8 cellular contexts compared by ENCODE assay signal in the genomic region with DNA sequence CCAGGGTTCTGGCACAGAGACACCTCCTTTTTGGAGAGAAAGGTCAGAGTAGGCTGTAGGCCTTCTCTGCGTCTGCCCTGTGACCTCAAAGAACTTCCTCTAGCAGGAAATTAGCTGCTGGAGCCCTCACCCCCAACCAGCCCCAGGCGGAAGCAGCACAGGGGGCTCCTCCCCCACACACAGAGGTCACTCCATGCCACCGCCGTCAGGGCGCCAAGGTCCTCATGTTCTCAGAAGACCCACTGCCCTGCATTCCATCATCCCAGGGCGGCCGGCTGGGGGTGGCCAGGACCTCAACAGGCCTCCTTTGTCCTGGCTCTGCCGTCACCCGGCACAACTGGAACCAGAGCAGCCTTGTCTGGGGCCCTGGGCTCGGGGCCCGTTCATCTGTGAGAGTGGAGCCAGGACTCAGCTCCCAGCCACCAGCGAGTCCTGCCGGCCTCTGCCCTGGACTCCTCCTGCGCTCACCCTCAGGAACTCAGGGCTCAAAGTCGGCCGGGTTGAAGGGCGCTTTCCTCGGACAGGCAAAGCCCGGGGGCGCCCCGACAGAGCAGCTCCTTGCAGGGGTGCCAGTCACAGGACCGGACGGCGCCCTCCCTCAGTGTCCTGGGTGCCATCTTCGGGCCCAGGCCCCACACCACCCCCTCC. TPM values are rescaled to one million over a fixed set of nuclear protein-coding genes. Genes with fewer than 3 reads are reported as not detected.
A peak's percentile ranks its signal among the peaks of the same experiment; 100 is the strongest.
DNase-seq lines count a peak whose midpoint lies in the region; FAIRE-seq and TF ChIP-seq lines count a peak whose summit lies in the region.

No MANE protein-coding gene starts in this region.

- H3K79me2 ChIP-seq in endothelial cell of umbilical vein (ENCODE audit: control insufficient read depth, insufficient read depth, low read length) = no peaks in the 10 kb centered on the region

- POLR2A ChIA-PET in endothelial cell of umbilical vein (lab: Charles Lee) = no interaction called here

- H3K4me2 ChIP-seq in endothelial cell of umbilical vein (ENCODE audit: insufficient read depth, low read length) = peak overlapping the region; percentile 67

- dilution Hi-C loops in endothelial cell of umbilical vein (cut with MboI; ENCODE audit: extremely low pct_ligation_motif_present, low sequenced_read_pairs) = no loop called here

- peak; percentile 65 for FAIRE-seq in endothelial cell of umbilical vein (lab: Jason Lieb, UNC)

- H3K27me3 ChIP-seq in endothelial cell of umbilical vein (ENCODE audit: control insufficient read depth in 2 of 2, insufficient read depth in 2 of 2, low read length in 2 of 2) (no peaks in the 10 kb centered on the region), mucosa of rectum (ENCODE audit: control insufficient read depth in 2 of 2, insufficient read depth in 2 of 2, low read length in 2 of 2) (no peaks in the 10 kb centered on the region), thyroid gland (no peaks in the 10 kb centered on the region)

- peak overlapping the region; percentile 56 for H3K9ac ChIP-seq in endothelial cell of umbilical vein (replicated peaks; ENCODE audit: extremely low read depth, insufficient read depth, low read length)
- H3K9ac ChIP-seq in mucosa of rectum (ENCODE audit: low read depth in 1 of 2, low read length in 2 of 2) = peak overlapping the region; percentile 76 to 85

- H3K27ac ChIP-seq in endothelial cell of umbilical vein (ENCODE audit: insufficient read depth, low read depth, low read length) = peak overlapping the region; percentile 56
- peak overlapping the region; percentile 86 to 90 for H3K27ac ChIP-seq in mucosa of rectum (ENCODE audit: low read depth in 2 of 2, low read length in 2 of 2)
- H3K27ac ChIP-seq in thyroid gland = peak overlapping the region; percentile 39 to 75 (median 63)

- CTCF ChIA-PET in endothelial cell of umbilical vein (lab: Charles Lee) = interaction anchor here (0.7 to 2.9 kb wide), 10 partner anchors 8 to 294 kb away, joined by 3 to 14 read pairs (median 5); no protein-coding TSS in a partner anchor

- H3K36me3 ChIP-seq in endothelial cell of umbilical vein (ENCODE audit: control insufficient read depth in 2 of 2, extremely low read depth in 1 of 2, insufficient read depth in 2 of 2, low read length in 2 of 2) = peaks cover 0 to 7% of the 10 kb centered on the region in 2 experiments
- peaks cover 16 to 17% of the 10 kb centered on the region in 2 donors for H3K36me3 ChIP-seq in mucosa of rectum (ENCODE audit: control insufficient read depth in 2 of 2, insufficient read depth in 2 of 2, low read length in 2 of 2)
- H3K36me3 ChIP-seq in thyroid gland = no peaks in the 10 kb centered on the region

- H2AFZ ChIP-seq in endothelial cell of umbilical vein (ENCODE audit: low read depth, low read length) = peak overlapping the region; percentile 78

- TF ChIP-seq CTCF in endothelial cell of umbilical vein (IDR thresholded peaks at IDR 0.05; ENCODE audit: extremely low read depth in 1 of 2, insufficient read depth in 1 of 2, low read depth in 1 of 2, low read length in 2 of 2) = no peak
- TF ChIP-seq CTCF in thyroid gland (IDR thresholded peaks at IDR 0.05) = no peak

- BruUV-seq in endothelial cell of umbilical vein (replicated peaks; lab: Mats Ljungman, UMichigan) = no TSS peak

- TF ChIP-seq POLR2A in endothelial cell of umbilical vein (IDR thresholded peaks at IDR 0.05; ENCODE audit: low read depth, low read length) (no peak), thyroid gland (IDR thresholded peaks at IDR 0.05) (no peak)

- DNase-seq in Ammon's horn (ENCODE audit: low spot score) = peak; percentile 92
- DNase-seq in activated CD4-positive, alpha-beta T cell treated with anti-CD3 and anti-CD28 coated beads, Interleukin-2, amount 50 U/mL, for 48 hours = peak; percentile 72 to 79
- no peak for DNase-seq in endothelial cell of umbilical vein (ENCODE audit: low read depth, low spot score)
- DNase-seq in thyroid gland = no peak
- no peak for DNase-seq in NCI-H1417 (lab: John Stamatoyannopoulos, UW)
- no peak for DNase-seq in iPS-NIHi11 (ENCODE audit: low spot score)

- no peaks in the 10 kb centered on the region for H4K20me1 ChIP-seq in endothelial cell of umbilical vein (replicated peaks; ENCODE audit: control insufficient read depth, extremely low read depth, insufficient read depth, low read length)

- no peak for TF ChIP-seq RAD21 in Ishikawa (IDR thresholded peaks at IDR 0.05; ENCODE audit: low read depth)

- intact Hi-C loops in endothelial cell of umbilical vein (cut with micrococcal nuclease) = loop anchor here (5.0 kb wide), 1 partner anchor 125 kb away; no protein-coding TSS in a partner anchor
- intact Hi-C loops in thyroid gland (cut with DNase I) = loop anchor here (5.0 kb wide), 1 partner anchor 45 kb away; no protein-coding TSS in a partner anchor

- H3K4me1 ChIP-seq in endothelial cell of umbilical vein (ENCODE audit: control insufficient read depth, extremely low read depth, insufficient read depth, low read length) = peaks cover 26% of the 10 kb centered on the region
- peaks cover 47 to 48% of the 10 kb centered on the region in 2 donors for H3K4me1 ChIP-seq in mucosa of rectum (ENCODE audit: control insufficient read depth in 2 of 2, insufficient read depth in 2 of 2, low read length in 2 of 2)
- H3K4me1 ChIP-seq in thyroid gland = peaks cover 26 to 58% of the 10 kb centered on the region in 2 donors

- 25 to 40% methylated on average over 2 to 15 of the region's 25 CpGs for WGBS in thyroid gland, 2 donors

- H3K4me3 ChIP-seq in endothelial cell of umbilical vein (replicated peaks in 1 of 3; ENCODE audit: insufficient read depth in 1 of 3, low read depth in 1 of 3, low read length in 3 of 3) (peak overlapping the region; percentile 52 to 87 (median 60)), mucosa of rectum (ENCODE audit: low read length in 2 of 2) (peak overlapping the region; percentile 76), thyroid gland (replicated peaks in 1 of 3) (peak overlapping the region in 2 of 3 donors; percentile 47 to 70)

- H3K9me3 ChIP-seq in endothelial cell of umbilical vein (replicated peaks; ENCODE audit: control insufficient read depth, insufficient read depth, low read length) = no peaks in the 10 kb centered on the region
- no peaks in the 10 kb centered on the region for H3K9me3 ChIP-seq in mucosa of rectum (ENCODE audit: control insufficient read depth in 2 of 2, low read length in 2 of 2)
- no peaks in the 10 kb centered on the region for H3K9me3 ChIP-seq in thyroid gland

- no peak for TF ChIP-seq EP300 in Ishikawa (IDR thresholded peaks at IDR 0.05; ENCODE audit: borderline replicate concordance)

- H3K9me1 ChIP-seq in endothelial cell of umbilical vein (replicated peaks; ENCODE audit: control insufficient read depth, extremely low read depth, insufficient read depth, low read length) = no peaks in the 10 kb centered on the region

RNA-seq across cellular contexts. Expression of a gene that starts 1.2 kb away (rescaled TPM):
- total RNA-seq in endothelial cell of umbilical vein (58.0 and 72.4 TPM in 2 replicates), thyroid gland (10 to 100 TPM in 3 of 4 donors, 1 to 10 TPM in 1; 10.0 to 22.8 (median 20.4) TPM)
- 23.2 and 26.7 TPM in 2 replicates for polyA plus RNA-seq in endothelial cell of umbilical vein
- polyA plus RNA-seq in endothelial cell of umbilical vein (2011; cell fraction: cytosol; rRNA removed) = 7.1 and 11.0 TPM in 2 replicates
- 51.1 and 62.2 TPM in 2 replicates for polyA plus RNA-seq in endothelial cell of umbilical vein (2011; cell fraction: nucleus; rRNA removed)
- polyA plus RNA-seq in endothelial cell of umbilical vein (2012) = 13.7 and 26.4 TPM in 2 replicates
- polyA minus RNA-seq in endothelial cell of umbilical vein = 14.8 and 17.1 TPM in 2 replicates
- 36.7 TPM for polyA minus RNA-seq in endothelial cell of umbilical vein (2011; cell fraction: cytosol; rRNA and poly(A)+ RNA removed)
- polyA minus RNA-seq in endothelial cell of umbilical vein (2011; cell fraction: nucleus; rRNA and poly(A)+ RNA removed) = 17.9 and 26.0 TPM in 2 replicates

RNA-seq across cellular contexts. Expression of a gene that starts 3.2 kb away (rescaled TPM):
- total RNA-seq in endothelial cell of umbilical vein (0.99 and 1.3 TPM in 2 replicates), thyroid gland (1 to 10 TPM; 1.4 to 4.7 (median 1.9) TPM)
- polyA plus RNA-seq in endothelial cell of umbilical vein = 0.07 and 0.16 TPM in 2 replicates
- polyA plus RNA-seq in endothelial cell of umbilical vein (2011; cell fraction: cytosol; rRNA removed) = 0.04 and 0.08 TPM in 2 replicates
- 0.29 and 0.32 TPM in 2 replicates for polyA plus RNA-seq in endothelial cell of umbilical vein (2011; cell fraction: nucleus; rRNA removed)
- polyA plus RNA-seq in endothelial cell of umbilical vein (2012) = not detected in 2 replicates
- 0.08 TPM in 1 of 2 replicates, not detected in the other for polyA minus RNA-seq in endothelial cell of umbilical vein
- not detected for polyA minus RNA-seq in endothelial cell of umbilical vein (2011; cell fraction: cytosol; rRNA and poly(A)+ RNA removed)
- 0.14 TPM in 1 of 2 replicates, not detected in the other for polyA minus RNA-seq in endothelial cell of umbilical vein (2011; cell fraction: nucleus; rRNA and poly(A)+ RNA removed)

RNA-seq across cellular contexts. Expression of a gene that starts 18.8 kb away (rescaled TPM):
- total RNA-seq in endothelial cell of umbilical vein (not detected in 2 replicates), thyroid gland (not detected)
- not detected in 2 replicates for polyA plus RNA-seq in endothelial cell of umbilical vein
- polyA plus RNA-seq in endothelial cell of umbilical vein (2011; cell fraction: cytosol; rRNA removed) = not detected in 2 replicates
- not detected in 2 replicates for polyA plus RNA-seq in endothelial cell of umbilical vein (2011; cell fraction: nucleus; rRNA removed)
- polyA plus RNA-seq in endothelial cell of umbilical vein (2012) = not detected in 2 replicates
- not detected in 2 replicates for polyA minus RNA-seq in endothelial cell of umbilical vein
- not detected for polyA minus RNA-seq in endothelial cell of umbilical vein (2011; cell fraction: cytosol; rRNA and poly(A)+ RNA removed)
- not detected in 2 replicates for polyA minus RNA-seq in endothelial cell of umbilical vein (2011; cell fraction: nucleus; rRNA and poly(A)+ RNA removed)

RNA-seq across cellular contexts. Expression of a gene that starts 41.0 kb away (rescaled TPM):
- total RNA-seq in endothelial cell of umbilical vein = 58.6 and 65.9 TPM in 2 replicates
- polyA plus RNA-seq in endothelial cell of umbilical vein = 281 and 431 TPM in 2 replicates
- polyA plus RNA-seq in endothelial cell of umbilical vein (2011; cell fraction: cytosol; rRNA removed) = 97.5 and 128 TPM in 2 replicates
- 46.6 and 51.0 TPM in 2 replicates for polyA plus RNA-seq in endothelial cell of umbilical vein (2011; cell fraction: nucleus; rRNA removed)
- polyA plus RNA-seq in endothelial cell of umbilical vein (2012) = 63.4 and 110 TPM in 2 replicates
- polyA minus RNA-seq in endothelial cell of umbilical vein = 144 and 146 TPM in 2 replicates
- 62.3 TPM for polyA minus RNA-seq in endothelial cell of umbilical vein (2011; cell fraction: cytosol; rRNA and poly(A)+ RNA removed)
- polyA minus RNA-seq in endothelial cell of umbilical vein (2011; cell fraction: nucleus; rRNA and poly(A)+ RNA removed) = 15.9 and 17.9 TPM in 2 replicates
- total RNA-seq in thyroid gland = 10 to 100 TPM; 47.9 to 83.8 (median 70.7) TPM

RNA-seq across cellular contexts. Expression of a gene that starts 59.5 kb away (rescaled TPM):
- total RNA-seq in endothelial cell of umbilical vein (110 and 111 TPM in 2 replicates), thyroid gland (1 to 10 TPM; 1.1 to 2.7 (median 1.9) TPM)
- polyA plus RNA-seq in endothelial cell of umbilical vein = 159 and 174 TPM in 2 replicates
- 132 and 151 TPM in 2 replicates for polyA plus RNA-seq in endothelial cell of umbilical vein (2011; cell fraction: cytosol; rRNA removed)
- 73.7 and 83.5 TPM in 2 replicates for polyA plus RNA-seq in endothelial cell of umbilical vein (2011; cell fraction: nucleus; rRNA removed)
- 55.8 and 72.4 TPM in 2 replicates for polyA plus RNA-seq in endothelial cell of umbilical vein (2012)
- polyA minus RNA-seq in endothelial cell of umbilical vein = 65.8 and 76.3 TPM in 2 replicates
- polyA minus RNA-seq in endothelial cell of umbilical vein (2011; cell fraction: cytosol; rRNA and poly(A)+ RNA removed) = 114 TPM
- 23.5 and 26.9 TPM in 2 replicates for polyA minus RNA-seq in endothelial cell of umbilical vein (2011; cell fraction: nucleus; rRNA and poly(A)+ RNA removed)

Comparison
In these comparisons a context has a peak if more than half of its experiments do, and no peak if none do; other contexts are left out.
1. DNase-seq: peak in Ammon's horn (single experiment) and activated CD4-positive, alpha-beta T cell treated with anti-CD3 and anti-CD28 coated beads, Interleukin-2, amount 50 U/mL, for 48 hours (2 of 2); none in endothelial cell of umbilical vein (single experiment), thyroid gland (0 of 2), NCI-H1417 (0 of 3) and iPS-NIHi11 (single experiment).
2. Peak in every context shown above with its lines, with median percentiles within 50 percentile points of each other: H3K27ac ChIP-seq and H3K4me3 ChIP-seq.